In genomic region chr2:239290618-239291504, GRCh38 we compare ENCODE assay signal across 8 cellular contexts.
DNase-seq lines count a peak whose midpoint lies in the region; ATAC-seq, FAIRE-seq and TF ChIP-seq lines count a peak whose summit lies in the region.

No MANE protein-coding gene starts in this region.

- H3K18ac ChIP-seq in IMR-90 (ENCODE audit: low read depth, low read length) (peak overlapping the region; percentile 83), H1 (ENCODE audit: extremely low read depth, low read length) (peak overlapping the region; percentile 84)

- H2AK5ac ChIP-seq in IMR-90 (ENCODE audit: low read depth, low read length) = peak overlapping the region; percentile 96
- H2AK5ac ChIP-seq in H1 (ENCODE audit: low read depth, low read length) = peak overlapping the region; percentile 100

- 49 to 100% methylated on average over 8 to 12 of the region's 40 CpGs for WGBS in IMR-90 (ENCODE audit: extremely low coverage in 2 of 2, insufficient read length in 1 of 2), 2 experiments
- 84% methylated on average over 40 of the region's 40 CpGs; no CpG with 5 or more reads in 1 of the 2 experiments for WGBS in H1 (ENCODE audit: extremely low coverage in 1 of 2, insufficient coverage in 1 of 2, insufficient read length in 1 of 2, insufficient replicate concordance in 2 of 2, low coverage in 1 of 2, low lambda C conversion rate in 2 of 2, missing lambda C conversion rate in 1 of 2), 2 experiments

- peaks cover 0 to 75% of the 10 kb centered on the region in 2 experiments; a peak in 3 of 4 replicates for H3K79me2 ChIP-seq in H1 (ENCODE audit: control insufficient read depth in 1 of 2, insufficient read depth in 2 of 2, low read length in 2 of 2)

- peaks cover 6% of the 10 kb centered on the region for H4K20me1 ChIP-seq in IMR-90 (ENCODE audit: insufficient read depth, low read length)
- H4K20me1 ChIP-seq in H1 (replicated peaks in 1 of 2; ENCODE audit: control insufficient read depth in 1 of 2, insufficient read depth in 2 of 2, low read length in 2 of 2) = peaks cover 2 to 9% of the 10 kb centered on the region in 2 experiments

- peak overlapping the region; percentile 7 to 79; a peak in 2 of 4 replicates for H4K8ac ChIP-seq in IMR-90 (ENCODE audit: low read depth in 2 of 2, low read length in 2 of 2)
- peak overlapping the region; percentile 73; the same call in 1 of the 2 replicates for H4K8ac ChIP-seq in H1 (ENCODE audit: extremely low read depth, insufficient read depth, low read length)

- dilution Hi-C loops in IMR-90 (cut with HindIII; ENCODE audit: low sequenced_read_pairs, unreplicated experiment) = no loop called here

- TF ChIP-seq EP300 in H1 (IDR thresholded peaks at IDR 0.05; ENCODE audit: borderline replicate concordance in 1 of 2, low read depth in 2 of 2, low read length in 2 of 2) = no peak

- H3K27me3 ChIP-seq in A673 (replicated peaks; ENCODE audit: insufficient read depth, low read depth, low read length, poor library complexity) (no peaks in the 10 kb centered on the region), IMR-90 (ENCODE audit: control insufficient read depth, insufficient read depth, low read length) (no peaks in the 10 kb centered on the region), H1 (replicated peaks in 1 of 4; ENCODE audit: control insufficient read depth in 3 of 4, extremely low read depth in 1 of 4, insufficient read depth in 3 of 4, low read length in 3 of 4) (no peaks in the 10 kb centered on the region), muscle layer of colon (ENCODE audit: control insufficient read depth in 1 of 2, insufficient read depth in 2 of 2, low read length in 2 of 2) (no peaks in the 10 kb centered on the region)

- TF ChIP-seq CTCF in A673 (conservative IDR thresholded peaks at IDR 0.05; ENCODE audit: low read depth, low read length) = peak; percentile 52
- TF ChIP-seq CTCF in IMR-90 (conservative IDR thresholded peaks at IDR 0.05; ENCODE audit: low read depth, low read length) = 0 out of 2 replicates have a peak, but pooled peaks have one; percentile 12
- peak; percentile 13 to 17 (median 13); a peak in 3 of 4 replicates for TF ChIP-seq CTCF in H1 (IDR thresholded peaks at IDR 0.05; ENCODE audit: control extremely low read depth in 1 of 3, insufficient read depth in 1 of 3, low read depth in 1 of 3, low read length in 3 of 3)

- H2BK120ac ChIP-seq in IMR-90 (ENCODE audit: low read depth, low read length) (0 out of 2 replicates have a peak overlapping the region, but pooled peaks have one; percentile 14), H1 (replicated peaks; ENCODE audit: low read depth, low read length) (peak overlapping the region; percentile 94)

- TF ChIP-seq RAD21 in IMR-90 (IDR thresholded peaks at IDR 0.05; ENCODE audit: low read length) = no peak
- TF ChIP-seq RAD21 in H1 (IDR thresholded peaks at IDR 0.05 in 1 of 2, conservative IDR thresholded peaks at IDR 0.05 in 1 of 2; ENCODE audit: low read depth in 2 of 2, low read length in 2 of 2) = peak in 1 of 2 experiments; percentile 19; a peak in 1 of 4 replicates

- H3K36me3 ChIP-seq in A673 (ENCODE audit: insufficient read depth, low read length, poor library complexity, severe bottlenecking) = no peaks in the 10 kb centered on the region
- no peaks in the 10 kb centered on the region for H3K36me3 ChIP-seq in IMR-90 (ENCODE audit: control insufficient read depth, insufficient read depth, low read length)
- no peaks in the 10 kb centered on the region for H3K36me3 ChIP-seq in H1 (ENCODE audit: control insufficient read depth in 2 of 4, insufficient read depth in 4 of 4, low read length in 3 of 4)
- H3K36me3 ChIP-seq in muscle layer of colon (ENCODE audit: insufficient read depth, low read length) = no peaks in the 10 kb centered on the region

- H3K27ac ChIP-seq in A673 (ENCODE audit: low read depth, low read length, poor library complexity, severe bottlenecking) (peak overlapping the region; percentile 66), IMR-90 (ENCODE audit: insufficient read depth, low read length) (peak overlapping the region; percentile 26; the same call in 1 of the 2 replicates), H1 (ENCODE audit: low read depth, low read length) (peak overlapping the region; percentile 47; the same call in 1 of the 2 replicates), muscle layer of colon (ENCODE audit: low read depth, low read length) (peak overlapping the region; percentile 55)

- H4K5ac ChIP-seq in IMR-90 (ENCODE audit: low read depth, low read length) = peak overlapping the region; percentile 42; the same call in 1 of the 2 replicates
- H4K5ac ChIP-seq in H1 (ENCODE audit: insufficient read length, low read depth, low read length) = peak overlapping the region; percentile 4

- H2BK5ac ChIP-seq in IMR-90 (ENCODE audit: low read depth, low read length, poor library complexity, severe bottlenecking) = peak overlapping the region; percentile 18
- peak overlapping the region; percentile 90 for H2BK5ac ChIP-seq in H1 (ENCODE audit: low read depth, low read length)

- H2AFZ ChIP-seq in IMR-90 (replicated peaks; ENCODE audit: low read length, poor library complexity) (peak overlapping the region; percentile 0), H1 (ENCODE audit: low read length) (no peak overlapping the region)

- peaks cover 17% of the 10 kb centered on the region for H3K9me1 ChIP-seq in IMR-90 (ENCODE audit: insufficient read depth, low read length)

- peak; percentile 73 for DNase-seq in A673 (ENCODE audit: low spot score)
- DNase-seq in IMR-90 = no peak
- DNase-seq in H1 (ENCODE audit: low read depth in 1 of 2, low spot score in 2 of 2) = no peak
- DNase-seq in NCI-H2171 (lab: John Stamatoyannopoulos, UW) = no peak
- DNase-seq in Kasumi-1 (lab: John Stamatoyannopoulos, UW) = no peak

- POLR2A ChIA-PET in A673 (lab: Charles Lee; ENCODE audit: low non-redundant PET) = no interaction called here
- POLR2A ChIA-PET in IMR-90 (lab: Charles Lee; ENCODE audit: unreplicated experiment) = no interaction called here
- POLR2A ChIA-PET in H1 (lab: Charles Lee; ENCODE audit: partially characterized antibody) = interaction anchor here (0.8 to 1.5 kb wide), 8 partner anchors 10 to 110 kb away, joined by 3 to 5 read pairs (median 3); partner anchors contain the start of gene HDAC4

- no peak for FAIRE-seq in H1 (lab: Jason Lieb, UNC)

- no peaks in the 10 kb centered on the region for H3K23me2 ChIP-seq in H1 (ENCODE audit: low read depth, low read length)

- BruUV-seq in A673 (replicated peaks; lab: Mats Ljungman, UMichigan) (no TSS peak), IMR-90 (replicated peaks; lab: Mats Ljungman, UMichigan) (no TSS peak)

- CTCF ChIA-PET in A673 (lab: Charles Lee) = no interaction called here
- CTCF ChIA-PET in IMR-90 (lab: Yijun Ruan, JAX) = no interaction called here
- CTCF ChIA-PET in H1 (lab: Charles Lee; ENCODE audit: partially characterized antibody) = interaction anchor here (0.7 to 8.0 kb wide), 9 partner anchors 11 to 148 kb away, joined by 3 to 44 read pairs (median 4); no protein-coding TSS in a partner anchor

- ATAC-seq in IMR-90 (ENCODE audit: low read depth) = peak; percentile 22; the same call in 1 of the 2 replicates
- ATAC-seq in GM19463 (IDR thresholded peaks at IDR 0.05; ENCODE audit: unreplicated experiment) = no peak
- no peak for ATAC-seq in HG03159 (IDR thresholded peaks at IDR 0.05; ENCODE audit: unreplicated experiment)

- H4K91ac ChIP-seq in IMR-90 (ENCODE audit: insufficient read depth, low read depth, low read length) (peak overlapping the region; percentile 30; the same call in 1 of the 2 replicates), H1 (replicated peaks; ENCODE audit: insufficient read length, low read length) (peak overlapping the region; percentile 100)

- H3K9me3 ChIP-seq in A673 (ENCODE audit: low read depth, low read length, poor library complexity, severe bottlenecking) = no peaks in the 10 kb centered on the region
- no peaks in the 10 kb centered on the region for H3K9me3 ChIP-seq in IMR-90 (ENCODE audit: control insufficient read depth, insufficient read depth, low read length)
- H3K9me3 ChIP-seq in H1 (ENCODE audit: insufficient read depth in 2 of 2, low read depth in 1 of 2, low read length in 1 of 2) = no peaks in the 10 kb centered on the region
- H3K9me3 ChIP-seq in muscle layer of colon (ENCODE audit: low read length) = no peaks in the 10 kb centered on the region

- H2BK20ac ChIP-seq in IMR-90 (ENCODE audit: low read depth, low read length) (peak overlapping the region; percentile 62; the same call in 1 of the 2 replicates), H1 (ENCODE audit: low read length) (peak overlapping the region; percentile 97)

- H2AK9ac ChIP-seq in IMR-90 (replicated peaks; ENCODE audit: low read depth, low read length, poor library complexity) = no peak overlapping the region

- TF ChIP-seq POLR2A in IMR-90 (IDR thresholded peaks at IDR 0.05; ENCODE audit: low read depth, low read length) (no peak), H1 (IDR thresholded peaks at IDR 0.05; ENCODE audit: control extremely low read depth in 1 of 2, low read depth in 2 of 2, low read length in 2 of 2) (no peak)

- in situ Hi-C loops in IMR-90 (cut with MboI; ENCODE audit: low sequenced_read_pairs) = no loop called here

- H3K4me2 ChIP-seq in IMR-90 (ENCODE audit: low read depth, low read length) (no peak overlapping the region), H1 (ENCODE audit: insufficient read depth in 1 of 2, low read depth in 2 of 2, low read length in 2 of 2) (peak overlapping the region; percentile 36 to 50)

- H3K4me3 ChIP-seq in A673 (ENCODE audit: low read depth, low read length, poor library complexity, severe bottlenecking) (no peak overlapping the region), IMR-90 (ENCODE audit: insufficient read depth, low read depth, low read length) (no peak overlapping the region), H1 (ENCODE audit: extremely low read depth in 1 of 4, insufficient read depth in 2 of 4, low read depth in 3 of 4, low read length in 4 of 4) (peak overlapping the region in 2 of 4 experiments; percentile 10 to 39; a peak in 3 of 8 replicates), muscle layer of colon (ENCODE audit: low read depth in 1 of 2, low read length in 2 of 2) (no peak overlapping the region)

- H3K56ac ChIP-seq in IMR-90 (ENCODE audit: extremely low read depth, insufficient read depth, low read length) (no peak overlapping the region), H1 (replicated peaks; ENCODE audit: insufficient read length, low read depth, low read length) (no peak overlapping the region)

- H2BK15ac ChIP-seq in IMR-90 (ENCODE audit: low read depth, low read length) (peak overlapping the region; percentile 50; the same call in 1 of the 3 replicates), H1 (ENCODE audit: low read length) (peak overlapping the region; percentile 100; the same call in 1 of the 2 replicates)

- peak overlapping the region; percentile 100 for H2BK12ac ChIP-seq in H1 (ENCODE audit: low read depth, low read length)

- H3K4ac ChIP-seq in IMR-90 (ENCODE audit: low read depth, low read length) (peak overlapping the region; percentile 57; the same call in 1 of the 2 replicates), H1 (replicated peaks; ENCODE audit: insufficient read length, low read depth, low read length) (peak overlapping the region; percentile 99)

- H3K4me1 ChIP-seq in A673 (ENCODE audit: insufficient read depth, low read length, poor library complexity, severe bottlenecking) = peaks cover 27% of the 10 kb centered on the region
- peaks cover 44% of the 10 kb centered on the region for H3K4me1 ChIP-seq in IMR-90 (ENCODE audit: control insufficient read depth, insufficient read depth, low read length)
- H3K4me1 ChIP-seq in H1 (replicated peaks in 1 of 4; ENCODE audit: control insufficient read depth in 3 of 4, insufficient read depth in 4 of 4, low read length in 3 of 4) = peaks cover 22 to 47% (median 39%) of the 10 kb centered on the region in 4 experiments
- peaks cover 88% of the 10 kb centered on the region for H3K4me1 ChIP-seq in muscle layer of colon (ENCODE audit: insufficient read depth, low read length)

- no peak overlapping the region for H3K23ac ChIP-seq in IMR-90 (ENCODE audit: low read depth, low read length)
- H3K23ac ChIP-seq in H1 (ENCODE audit: insufficient read length) = no peak overlapping the region

- intact Hi-C loops in A673 (cut with micrococcal nuclease; ENCODE audit: unreplicated experiment) (no loop called here), IMR-90 (cut with micrococcal nuclease) (no loop called here)

- H3K14ac ChIP-seq in IMR-90 (replicated peaks; ENCODE audit: low read depth, low read length) = peak overlapping the region; percentile 8; the same call in 1 of the 2 replicates
- peak overlapping the region; percentile 50 for H3K14ac ChIP-seq in H1 (ENCODE audit: insufficient read length)

- H3K79me1 ChIP-seq in IMR-90 (ENCODE audit: low read depth in 1 of 2, low read length in 2 of 2) (peaks cover 47 to 77% of the 10 kb centered on the region in 2 experiments), H1 (ENCODE audit: low read depth, low read length) (peaks cover 17% of the 10 kb centered on the region)

- H3K9ac ChIP-seq in IMR-90 (ENCODE audit: low read depth, low read length) = no peak overlapping the region
- H3K9ac ChIP-seq in H1 (replicated peaks in 1 of 4; ENCODE audit: extremely low read depth in 1 of 4, low read depth in 3 of 4, low read length in 3 of 4) = peak overlapping the region in 3 of 4 experiments; percentile 6 to 24 (median 12); a peak in 3 of 7 replicates
- no peak overlapping the region for H3K9ac ChIP-seq in muscle layer of colon (ENCODE audit: low read length)

Comparison
In these comparisons a context has a peak if more than half of its experiments do, and no peak if none do; other contexts are left out.
1. H3K9ac ChIP-seq: peak in H1 (3 of 4); none in IMR-90 (single experiment) and muscle layer of colon (single experiment).
2. Peak in every context shown above with its lines, with median percentiles within 50 percentile points of each other: H3K27ac ChIP-seq and CTCF ChIP-seq.